12 cellular contexts compared by ENCODE assay signal in genomic region chr12:67910360-67911292, GRCh38.
DNase-seq lines count a peak whose midpoint lies in the region; ATAC-seq and TF ChIP-seq lines count a peak whose summit lies in the region.
"Had no signal": no experiment of that assay in that cellular context is flagged by ENCODE, and none has a peak within 500 bp of the region (broad histone marks: within the 10 kb centered on the region; RNA-seq: fewer than 3 reads in every experiment).

No MANE protein-coding gene starts in this region.

- TF ChIP-seq EP300 in sigmoid colon (IDR thresholded peaks at IDR 0.05) = no peak
- no peak for TF ChIP-seq EP300 in stomach (IDR thresholded peaks at IDR 0.05)

- H3K4me3 ChIP-seq in fibroblast of pulmonary artery (replicated peaks; ENCODE audit: low read depth, low read length) (no peak overlapping the region), sigmoid colon (no peak overlapping the region), stomach (no peak overlapping the region)

- H3K4me1 ChIP-seq in sigmoid colon = peaks cover 0 to 30% (median 21%) of the 10 kb centered on the region in 4 donors
- peaks cover 0 to 15% (median 9%) of the 10 kb centered on the region in 4 donors for H3K4me1 ChIP-seq in stomach

- DNase-seq in GM04504 (ENCODE audit: low read depth) (peak; percentile 97), RPMI7951 (ENCODE audit: low read depth) (peak; percentile 83), fibroblast of pulmonary artery (ENCODE audit: low read depth) (peak; percentile 73), sigmoid colon (no peak), NCI-H1048 (lab: John Stamatoyannopoulos, UW) (no peak), stomach (no peak)
- DNase-seq: activated effector memory CD4-positive, alpha-beta T cell treated with Interleukin-2 at 50 U/mL for 16 hours; endodermal cell; GDM1; NCI-H524 treated with DMSO at 0.1 percent for 48 hours had no signal

- TF ChIP-seq POLR2A in sigmoid colon (IDR thresholded peaks at IDR 0.05) = no peak
- no peak for TF ChIP-seq POLR2A in stomach (IDR thresholded peaks at IDR 0.05)

- TF ChIP-seq CTCF in fibroblast of pulmonary artery (IDR thresholded peaks at IDR 0.05; ENCODE audit: low read length, missing control alignments) (no peak), sigmoid colon (IDR thresholded peaks at IDR 0.05) (no peak), stomach (IDR thresholded peaks at IDR 0.05) (no peak)

- ATAC-seq in GM21723 (IDR thresholded peaks at IDR 0.05; ENCODE audit: unreplicated experiment) (no peak), GM19452 (IDR thresholded peaks at IDR 0.05; ENCODE audit: unreplicated experiment) (no peak)

- 79 to 81% methylated on average over 14 of the region's 14 CpGs for WGBS in sigmoid colon, 2 donors
- WGBS in stomach, 5 donors = 63 to 74% (median 67%) methylated on average over 13 to 14 of the region's 14 CpGs

- intact Hi-C loops in sigmoid colon (cut with DNase I) (no loop called here), stomach (cut with DNase I; ENCODE audit: low total_unique reads) (no loop called here)

- H3K27ac ChIP-seq in sigmoid colon (peak overlapping the region; percentile 37 to 75 (median 54)), stomach (no peak overlapping the region)

- no peaks in the 10 kb centered on the region for H3K27me3 ChIP-seq in sigmoid colon
- H3K27me3 ChIP-seq in stomach = no peaks in the 10 kb centered on the region

- H3K36me3 ChIP-seq in sigmoid colon (no peaks in the 10 kb centered on the region), stomach (no peaks in the 10 kb centered on the region)

- H3K9me3 ChIP-seq in sigmoid colon = no peaks in the 10 kb centered on the region
- H3K9me3 ChIP-seq in stomach = no peaks in the 10 kb centered on the region

Comparison
In these comparisons a context has a peak if more than half of its experiments do, and no peak if none do; other contexts are left out.
1. DNase-seq: peak in GM04504 (single experiment), RPMI7951 (single experiment) and fibroblast of pulmonary artery (single experiment); none in sigmoid colon (single experiment), NCI-H1048 (single experiment) and stomach (single experiment).
2. H3K27ac ChIP-seq: peak in sigmoid colon (4 of 4); none in stomach (0 of 5).